In the genomic region with DNA sequence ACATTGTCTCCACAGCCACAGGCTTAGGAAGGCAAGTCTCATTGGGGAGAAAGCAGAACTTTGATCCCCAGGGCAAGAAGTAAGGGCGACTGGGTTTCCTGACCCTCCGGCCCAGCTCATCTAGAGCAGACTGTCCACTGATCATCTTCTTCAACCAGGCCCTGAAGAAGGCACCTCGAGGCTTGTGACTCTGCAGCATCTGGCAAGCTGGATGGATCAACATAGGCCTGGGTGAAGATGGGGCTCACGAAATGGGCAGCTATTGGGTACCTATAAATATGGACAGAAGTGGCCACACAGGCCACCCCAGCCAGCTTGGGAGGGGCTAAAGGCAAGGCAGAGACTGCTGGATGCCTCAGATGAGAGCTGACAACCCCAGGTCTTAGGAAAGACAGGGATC, we compare ENCODE assay signal across 21 cellular contexts. TPM values are rescaled to one million over a fixed set of nuclear protein-coding genes. Genes with fewer than 3 reads are reported as not detected.
A peak's percentile ranks its signal among the peaks of the same experiment; 100 is the strongest.
DNase-seq lines count a peak whose midpoint lies in the region; ATAC-seq and TF ChIP-seq lines count a peak whose summit lies in the region.
"Had no signal": no experiment of that assay in that cellular context is flagged by ENCODE, and none has a peak within 500 bp of the region (broad histone marks: within the 10 kb centered on the region; RNA-seq: fewer than 3 reads in every experiment).

No MANE protein-coding gene starts in this region.

- no peaks in the 10 kb centered on the region for H3K9me3 Mint-ChIP-seq in endothelial cell (ENCODE audit: unreplicated experiment)
- H3K9me3 Mint-ChIP-seq: CD4-positive, alpha-beta memory T cell had no signal

- H3K4me3 Mint-ChIP-seq in endothelial cell (ENCODE audit: unreplicated experiment): peak overlapping the region; percentile 20

- H3K36me3 ChIP-seq in HAP-1 (replicated peaks): peaks cover 16% of the 10 kb centered on the region

- no peak overlapping the region for H3K27ac Mint-ChIP-seq in endothelial cell (ENCODE audit: unreplicated experiment)
- H3K27ac Mint-ChIP-seq: CD4-positive, alpha-beta memory T cell had no signal

- no peak overlapping the region for H3K4me3 ChIP-seq in HAP-1
- H3K4me3 ChIP-seq: A549 had no signal

- peaks cover 49% of the 10 kb centered on the region for H3K4me1 Mint-ChIP-seq in endothelial cell (ENCODE audit: unreplicated experiment)
- H3K4me1 Mint-ChIP-seq: CD4-positive, alpha-beta memory T cell had no signal

- H3K27me3 Mint-ChIP-seq in endothelial cell (ENCODE audit: unreplicated experiment): peaks cover 8% of the 10 kb centered on the region

- peaks cover 29% of the 10 kb centered on the region for H3K36me3 Mint-ChIP-seq in endothelial cell (ENCODE audit: low read depth, unreplicated experiment)
- H3K36me3 Mint-ChIP-seq: CD4-positive, alpha-beta memory T cell had no signal

- ATAC-seq in left ventricle myocardium superior: no peak
- no peak for ATAC-seq in sciatic nerve
- ATAC-seq: A549, HCT116 had no signal

- no peaks in the 10 kb centered on the region for H3K27me3 ChIP-seq in HAP-1 (ENCODE audit: low read depth)

- in situ Hi-C loops in HAP-1 (cut with MboI; ENCODE audit: low sequenced_read_pairs): no loop called here

- DNase-seq in cardiac septum (ENCODE audit: low spot score) (peak; percentile 43), left ventricle myocardium superior (no peak), endothelial cell (ENCODE audit: low spot score) (no peak), sciatic nerve (ENCODE audit: low spot score) (peak; percentile 9), GM20000 (ENCODE audit: low spot score) (no peak), HAP-1 (ENCODE audit: low spot score in 2 of 2) (no peak), NCI-H1436 treated with DMSO at 0.1 percent for 48 hours (lab: John Stamatoyannopoulos, UW) (no peak)
- DNase-seq: 8988T; ACHN; C1 segment of cervical spinal cord; Calu3; CD4-positive, alpha-beta memory T cell; COR-L47; DMS53; DMS79 treated with DMSO at 0.1 percent for 48 hours; GF-D8; GOT3 had no signal

- H3K9me3 ChIP-seq in HAP-1: no peaks in the 10 kb centered on the region
- H3K9me3 ChIP-seq: A549 had no signal

- no peaks in the 10 kb centered on the region for H3K4me1 ChIP-seq in HAP-1
- H3K4me1 ChIP-seq: A549 had no signal

- intact Hi-C loops in cardiac septum (cut with DNase I) (no loop called here), left ventricle myocardium superior (cut with micrococcal nuclease) (no loop called here), sciatic nerve (cut with DNase I) (no loop called here)

- no peak for TF ChIP-seq CTCF in endothelial cell (IDR thresholded peaks at IDR 0.05; ENCODE audit: unreplicated experiment)
- TF ChIP-seq CTCF in GM20000 (IDR thresholded peaks at IDR 0.05; ENCODE audit: extremely low read depth, missing control alignments): no peak

RNA-seq across cellular contexts. Expression of gene TAL1, which starts 13.0 kb away (rescaled TPM):
- total RNA-seq in cardiac septum (1.9 TPM), left ventricle myocardium superior (3.7 TPM), endothelial cell (ENCODE audit: unreplicated experiment) (199 TPM), sciatic nerve (13.6 TPM)
- total RNA-seq: Calu3; CD4-positive, alpha-beta memory T cell; G401 had no signal

RNA-seq across cellular contexts. Expression of gene PDZK1IP1, which starts 29.2 kb away (rescaled TPM):
- total RNA-seq in cardiac septum (not detected), left ventricle myocardium superior (not detected), endothelial cell (ENCODE audit: unreplicated experiment) (not detected), sciatic nerve (2.4 TPM)
- total RNA-seq: CD4-positive, alpha-beta memory T cell; Daoy; G401 had no signal

Comparison
In these comparisons a context has a peak if more than half of its experiments do, and no peak if none do; other contexts are left out.
1. DNase-seq: peak in cardiac septum (single experiment) and sciatic nerve (single experiment); none in left ventricle myocardium superior (single experiment), endothelial cell (single experiment), GM20000 (single experiment), HAP-1 (0 of 2) and NCI-H1436 treated with DMSO at 0.1 percent for 48 hours (single experiment).
2. RNA of gene TAL1, which starts 13.0 kb away (total RNA-seq): 199 TPM in endothelial cell (single experiment); 13.6 TPM in sciatic nerve (single experiment), 3.7 TPM in left ventricle myocardium superior (single experiment) and 1.9 TPM in cardiac septum (single experiment); every median in the first group is over 10 times any median in the second.